In the genomic region with DNA sequence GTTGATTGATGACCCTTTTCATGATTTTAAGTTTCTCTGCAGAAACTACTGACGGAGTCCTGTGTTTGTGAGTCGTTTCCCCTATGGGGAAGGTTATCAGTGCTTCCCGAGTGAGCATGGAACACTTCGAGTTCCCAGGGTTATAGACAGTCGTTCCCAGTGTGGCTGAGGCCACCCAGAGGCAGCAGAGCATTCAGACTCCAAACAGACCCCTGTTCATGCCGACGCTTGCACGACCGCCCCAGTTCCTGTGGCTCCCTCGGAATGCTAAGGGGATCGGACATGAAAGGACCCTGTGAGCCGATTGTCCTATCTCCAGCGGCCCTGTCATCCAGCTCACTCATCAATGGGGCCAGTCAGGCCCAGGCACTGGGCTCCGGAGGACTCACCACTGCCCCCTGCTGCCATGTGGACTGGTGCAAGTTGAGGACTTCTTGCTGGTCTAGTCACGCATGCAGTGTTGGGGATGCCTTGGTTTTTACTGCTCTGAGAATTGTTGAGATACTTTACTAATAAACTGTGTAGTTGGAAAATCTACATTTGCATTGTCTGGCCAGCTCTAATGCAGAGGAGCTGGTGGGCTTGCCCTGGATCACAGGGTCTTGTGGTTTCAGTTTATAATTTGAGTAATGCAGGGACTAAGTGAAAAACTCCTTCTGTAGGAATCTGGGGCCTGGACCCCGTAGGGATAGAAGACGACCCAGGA, we compare ENCODE assay signal across 8 cellular contexts. TPM values are rescaled to one million over a fixed set of nuclear protein-coding genes. Genes with fewer than 3 reads are reported as not detected.
DNase-seq lines count a peak whose midpoint lies in the region; ATAC-seq, FAIRE-seq and TF ChIP-seq lines count a peak whose summit lies in the region.

No MANE protein-coding gene starts in this region.

- H3K9me2 ChIP-seq in Karpas-422 (replicated peaks; ENCODE audit: insufficient read depth, low read length): no peaks in the 10 kb centered on the region

- H3K9me3 ChIP-seq in Karpas-422 (ENCODE audit: low read length): no peaks in the 10 kb centered on the region

- H3K4me1 ChIP-seq in Karpas-422 (ENCODE audit: low read length): peaks cover 17% of the 10 kb centered on the region

- no peaks in the 10 kb centered on the region for H3K27me3 ChIP-seq in Karpas-422 (ENCODE audit: low read length)

- H3K79me2 ChIP-seq in Karpas-422 (ENCODE audit: low read length): peaks cover 17% of the 10 kb centered on the region

- H3K9ac ChIP-seq in Karpas-422 (ENCODE audit: low read length): no peak overlapping the region

- peak; percentile 25 for FAIRE-seq in G401.6 (lab: Jason Lieb, UNC)

- in situ Hi-C loops in T47D (cut with HindIII; ENCODE audit: low pct_unique_long_range_greater_than_20kb, low sequenced_read_pairs): no loop called here

- ATAC-seq in GM19397 (IDR thresholded peaks at IDR 0.05; ENCODE audit: unreplicated experiment) (no peak), GM21786 (IDR thresholded peaks at IDR 0.05; ENCODE audit: unreplicated experiment) (no peak)

- H3K4me3 ChIP-seq in Karpas-422 (ENCODE audit: low read length) (no peak overlapping the region), WI38 (ENCODE audit: low read depth, low read length) (no peak overlapping the region)

- H2AFZ ChIP-seq in Karpas-422 (ENCODE audit: low read length): no peak overlapping the region

- no peak overlapping the region for H3K27ac ChIP-seq in Karpas-422 (ENCODE audit: low read length)

- TF ChIP-seq CTCF in WI38 (IDR thresholded peaks at IDR 0.05; ENCODE audit: low read depth, low read length): peak; percentile 85

- H4K20me1 ChIP-seq in Karpas-422 (ENCODE audit: insufficient read depth, low read depth, low read length): peaks cover 14% of the 10 kb centered on the region

- H3K36me3 ChIP-seq in Karpas-422 (ENCODE audit: insufficient read depth, low read length): peaks cover 16% of the 10 kb centered on the region

- H3K4me2 ChIP-seq in Karpas-422 (ENCODE audit: low read depth, low read length, poor library complexity, severe bottlenecking): no peak overlapping the region

- DNase-seq in Karpas-422 (peak; percentile 90), T47D (ENCODE audit: low read depth in 1 of 2, low spot score in 1 of 2) (peak; percentile 73 to 78), iris pigment epithelial cell (ENCODE audit: low read depth) (peak; percentile 79)
- DNase-seq in stimulated activated CD4-positive, alpha-beta T cell treated with anti-CD3 and anti-CD28 coated beads, Interleukin-15, amount 100 ng/mL, for 48 hours (ENCODE audit: low read depth in 2 of 2): peak; percentile 73 to 85

RNA-seq across cellular contexts. Expression of gene RPL13, which starts 3.1 kb away (rescaled TPM):
- total RNA-seq in Karpas-422 (2014; rRNA removed; shearing (Covaris generic); ENCODE audit: low replicate concordance): 6,565 and 10,922 TPM in 2 replicates

RNA-seq across cellular contexts. Expression of gene CPNE7, which starts 18.2 kb away (rescaled TPM):
- total RNA-seq in Karpas-422 (2014; rRNA removed; shearing (Covaris generic); ENCODE audit: low replicate concordance): 3.7 and 3.9 TPM in 2 replicates

RNA-seq across cellular contexts. Expression of gene SPG7, which starts 49.2 kb away (rescaled TPM):
- 44.6 and 74.8 TPM in 2 replicates for total RNA-seq in Karpas-422 (2014; rRNA removed; shearing (Covaris generic); ENCODE audit: low replicate concordance)

RNA-seq across cellular contexts. Expression of gene DPEP1, which starts 56.1 kb away (rescaled TPM):
- 0.87 and 1.7 TPM in 2 replicates for total RNA-seq in Karpas-422 (2014; rRNA removed; shearing (Covaris generic); ENCODE audit: low replicate concordance)
